In genomic region chr6:158060447-158061360, GRCh38 we compare ENCODE assay signal across 8 cellular contexts.
A peak's percentile ranks its signal among the peaks of the same experiment; 100 is the strongest.
DNase-seq lines count a peak whose midpoint lies in the region; ATAC-seq and TF ChIP-seq lines count a peak whose summit lies in the region.

No MANE protein-coding gene starts in this region.

- no peaks in the 10 kb centered on the region for H3K9me3 Mint-ChIP-seq in activated T-helper 17 cell treated with anti-CD3 and anti-CD28 coated beads, Interleukin-2, amount 50 U/mL, for 72 hours

- peak; percentile 83 for DNase-seq in AG09309 (ENCODE audit: low read depth)
- peak; percentile 78 to 91 (median 88) for DNase-seq in heart left ventricle
- no peak for DNase-seq in KG1 (lab: John Stamatoyannopoulos, UW)
- no peak for DNase-seq in GM19238 (ENCODE audit: insufficient read length, low spot score)

- H3K36me3 Mint-ChIP-seq in activated T-helper 17 cell treated with anti-CD3 and anti-CD28 coated beads, Interleukin-2, amount 50 U/mL, for 72 hours (ENCODE audit: low read depth): peaks cover 45% of the 10 kb centered on the region

- H3K4me3 Mint-ChIP-seq in activated T-helper 17 cell treated with anti-CD3 and anti-CD28 coated beads, Interleukin-2, amount 50 U/mL, for 72 hours: no peak overlapping the region

- H3K27ac Mint-ChIP-seq in activated T-helper 17 cell treated with anti-CD3 and anti-CD28 coated beads, Interleukin-2, amount 50 U/mL, for 72 hours: peak overlapping the region; percentile 68

- H3K4me1 Mint-ChIP-seq in activated T-helper 17 cell treated with anti-CD3 and anti-CD28 coated beads, Interleukin-2, amount 50 U/mL, for 72 hours: peaks cover 11% of the 10 kb centered on the region

- H3K4me3 ChIP-seq in AG09309 (ENCODE audit: control insufficient read depth, low read depth, low read length) (no peak overlapping the region), HUES6 (ENCODE audit: low read depth, low read length) (no peak overlapping the region), heart left ventricle (peak overlapping the region in 4 of 12 donors; percentile 2 to 27 (median 8)), rectal smooth muscle tissue (ENCODE audit: low read length) (no peak overlapping the region)

- H3K9me3 ChIP-seq in HUES6 (ENCODE audit: control insufficient read depth, insufficient read depth, low read depth, low read length): no peaks in the 10 kb centered on the region
- H3K9me3 ChIP-seq in heart left ventricle: peaks cover 0 to 11% (median 0%) of the 10 kb centered on the region in 12 donors

- H3K27me3 Mint-ChIP-seq in activated T-helper 17 cell treated with anti-CD3 and anti-CD28 coated beads, Interleukin-2, amount 50 U/mL, for 72 hours: no peaks in the 10 kb centered on the region

- WGBS in heart left ventricle, 4 donors: 22 to 45% (median 36%) methylated on average over 11 to 12 of the region's 12 CpGs

- TF ChIP-seq POLR2A in heart left ventricle (IDR thresholded peaks at IDR 0.05): no peak

- intact Hi-C loops in heart left ventricle (cut with DNase I): loop anchor here in 3 of 10 donors (5.0 to 10.0 kb wide), 3 partner anchors 78 to 746 kb away; partner anchors contain the start of gene SYNJ2 (in 1 of the 3)

- H3K27me3 ChIP-seq in HUES6 (ENCODE audit: control insufficient read depth, insufficient read depth, low read length) (no peaks in the 10 kb centered on the region), heart left ventricle (no peaks in the 10 kb centered on the region), rectal smooth muscle tissue (ENCODE audit: control insufficient read depth, insufficient read depth, low read length) (no peaks in the 10 kb centered on the region)

- no peak for TF ChIP-seq CTCF in AG09309 (IDR thresholded peaks at IDR 0.05; ENCODE audit: control insufficient read depth, insufficient read depth, low read depth, low read length, missing control alignments)
- no peak for TF ChIP-seq CTCF in heart left ventricle (IDR thresholded peaks at IDR 0.05)

- H3K27ac ChIP-seq in HUES6 (ENCODE audit: low read depth, low read length) (0 out of 2 replicates have a peak overlapping the region, but pooled peaks have one; percentile 2), heart left ventricle (peak overlapping the region; percentile 14 to 94 (median 79)), rectal smooth muscle tissue (ENCODE audit: low read depth, low read length) (peak overlapping the region; percentile 67)

- peaks cover 26% of the 10 kb centered on the region for H3K36me3 ChIP-seq in HUES6 (ENCODE audit: control insufficient read depth, insufficient read depth, low read length)
- peaks cover 0 to 51% (median 32%) of the 10 kb centered on the region in 9 donors for H3K36me3 ChIP-seq in heart left ventricle
- peaks cover 17% of the 10 kb centered on the region for H3K36me3 ChIP-seq in rectal smooth muscle tissue (ENCODE audit: control insufficient read depth, insufficient read depth, low read length)

- H3K9ac ChIP-seq in HUES6 (ENCODE audit: low read length): no peak overlapping the region
- no peak overlapping the region for H3K9ac ChIP-seq in rectal smooth muscle tissue (ENCODE audit: low read length)

- no peak for ATAC-seq in activated T-helper 17 cell treated with anti-CD3 and anti-CD28 coated beads, Interleukin-2, amount 50 U/mL, for 72 hours (replicated peaks)
- ATAC-seq in heart left ventricle (peak; percentile 73 to 87 (median 84)), HG03025 (IDR thresholded peaks at IDR 0.05; ENCODE audit: low FRiP score, unreplicated experiment) (no peak)

- peaks cover 7% of the 10 kb centered on the region; the same call in 1 of the 2 replicates for H3K4me1 ChIP-seq in HUES6 (ENCODE audit: control insufficient read depth, insufficient read depth, low read length)
- H3K4me1 ChIP-seq in heart left ventricle: peaks cover 12 to 51% (median 24%) of the 10 kb centered on the region in 12 donors
- H3K4me1 ChIP-seq in rectal smooth muscle tissue (ENCODE audit: control insufficient read depth, insufficient read depth, low read length): peaks cover 16% of the 10 kb centered on the region

Comparison
In these comparisons a context has a peak if more than half of its experiments do, and no peak if none do; other contexts are left out.
1. DNase-seq: peak in AG09309 (single experiment) and heart left ventricle (5 of 5); none in KG1 (single experiment) and GM19238 (single experiment).
2. H3K27ac ChIP-seq: peak in every context shown above with its lines; median percentile 79 in heart left ventricle; 67 in rectal smooth muscle tissue; 2 in HUES6.
3. ATAC-seq: peak in heart left ventricle (4 of 4); none in activated T-helper 17 cell treated with anti-CD3 and anti-CD28 coated beads, Interleukin-2, amount 50 U/mL, for 72 hours (single experiment) and HG03025 (single experiment).